11 cellular contexts compared by ENCODE assay signal in genomic region chr11:3866836-3867208, GRCh38. TPM values are rescaled to one million over a fixed set of nuclear protein-coding genes. Genes with fewer than 3 reads are reported as not detected.
DNase-seq lines count a peak whose midpoint lies in the region; ATAC-seq lines count a peak whose summit lies in the region.
"Had no signal": no experiment of that assay in that cellular context is flagged by ENCODE, and none has a peak within 500 bp of the region (broad histone marks: within the 10 kb centered on the region; RNA-seq: fewer than 3 reads in every experiment).

No MANE protein-coding gene starts in this region.

- peak overlapping the region; percentile 84 for H3K27ac Mint-ChIP-seq in activated naive CD4-positive, alpha-beta T cell treated with anti-CD3 and anti-CD28 coated beads, Interleukin-2, amount 50 U/mL, for 24 hours
- peak overlapping the region; percentile 64 for H3K27ac Mint-ChIP-seq in activated T-helper 17 cell treated with anti-CD3 and anti-CD28 coated beads, Interleukin-2, amount 50 U/mL, for 72 hours
- H3K27ac Mint-ChIP-seq in memory B cell: peak overlapping the region; percentile 60

- H3K4me3 Mint-ChIP-seq in activated naive CD4-positive, alpha-beta T cell treated with anti-CD3 and anti-CD28 coated beads, Interleukin-2, amount 50 U/mL, for 24 hours: peak overlapping the region; percentile 69
- H3K4me3 Mint-ChIP-seq in activated T-helper 17 cell treated with anti-CD3 and anti-CD28 coated beads, Interleukin-2, amount 50 U/mL, for 72 hours: peak overlapping the region; percentile 53
- no peak overlapping the region for H3K4me3 Mint-ChIP-seq in memory B cell

- no peak for ATAC-seq in activated T-helper 17 cell treated with anti-CD3 and anti-CD28 coated beads, Interleukin-2, amount 50 U/mL, for 72 hours (replicated peaks)
- no peak for ATAC-seq in memory B cell (ENCODE audit: low read depth)

- H3K36me3 Mint-ChIP-seq in activated naive CD4-positive, alpha-beta T cell treated with anti-CD3 and anti-CD28 coated beads, Interleukin-2, amount 50 U/mL, for 24 hours: peaks cover 4% of the 10 kb centered on the region
- H3K36me3 Mint-ChIP-seq in activated T-helper 17 cell treated with anti-CD3 and anti-CD28 coated beads, Interleukin-2, amount 50 U/mL, for 72 hours (ENCODE audit: low read depth): peaks cover under 1% of the 10 kb centered on the region
- no peaks in the 10 kb centered on the region for H3K36me3 Mint-ChIP-seq in memory B cell

- peaks cover 96% of the 10 kb centered on the region for H3K4me1 Mint-ChIP-seq in activated naive CD4-positive, alpha-beta T cell treated with anti-CD3 and anti-CD28 coated beads, Interleukin-2, amount 50 U/mL, for 24 hours
- H3K4me1 Mint-ChIP-seq in activated T-helper 17 cell treated with anti-CD3 and anti-CD28 coated beads, Interleukin-2, amount 50 U/mL, for 72 hours: peaks cover 56% of the 10 kb centered on the region
- H3K4me1 Mint-ChIP-seq in memory B cell: peaks cover 54% of the 10 kb centered on the region

- H3K27me3 ChIP-seq in thymus (ENCODE audit: control insufficient read depth, insufficient read depth): no peaks in the 10 kb centered on the region

- H3K27ac ChIP-seq in thymus (ENCODE audit: low read depth): peak overlapping the region; percentile 70

- H3K4me3 ChIP-seq in thymus (ENCODE audit: low read length): no peak overlapping the region

- no peaks in the 10 kb centered on the region for H3K9me3 Mint-ChIP-seq in activated naive CD4-positive, alpha-beta T cell treated with anti-CD3 and anti-CD28 coated beads, Interleukin-2, amount 50 U/mL, for 24 hours
- H3K9me3 Mint-ChIP-seq in activated T-helper 17 cell treated with anti-CD3 and anti-CD28 coated beads, Interleukin-2, amount 50 U/mL, for 72 hours: no peaks in the 10 kb centered on the region
- no peaks in the 10 kb centered on the region for H3K9me3 Mint-ChIP-seq in memory B cell

- no peaks in the 10 kb centered on the region for H3K27me3 Mint-ChIP-seq in activated naive CD4-positive, alpha-beta T cell treated with anti-CD3 and anti-CD28 coated beads, Interleukin-2, amount 50 U/mL, for 24 hours
- H3K27me3 Mint-ChIP-seq in activated T-helper 17 cell treated with anti-CD3 and anti-CD28 coated beads, Interleukin-2, amount 50 U/mL, for 72 hours: no peaks in the 10 kb centered on the region
- H3K27me3 Mint-ChIP-seq in memory B cell: no peaks in the 10 kb centered on the region

- peaks cover 37% of the 10 kb centered on the region for H3K4me1 ChIP-seq in thymus (ENCODE audit: control insufficient read depth, insufficient read depth, low read length)

- H3K36me3 ChIP-seq in thymus (ENCODE audit: control insufficient read depth, insufficient read depth): peaks cover 3% of the 10 kb centered on the region

- DNase-seq in activated naive CD4-positive, alpha-beta T cell treated with anti-CD3 and anti-CD28 coated beads, Interleukin-2, amount 50 U/mL, for 16 hours: no peak
- DNase-seq in memory B cell (ENCODE audit: low spot score in 2 of 2) (no peak), DMS 273 (lab: John Stamatoyannopoulos, UW; ENCODE audit: unreplicated experiment) (no peak), NCI-H82 treated with DMSO at 0.1 percent for 48 hours (lab: John Stamatoyannopoulos, UW; ENCODE audit: unreplicated experiment) (no peak), nucleus accumbens (lab: John Stamatoyannopoulos, UW) (no peak)
- DNase-seq: activated CD8-positive, alpha-beta memory T cell treated with anti-CD3 and anti-CD28 coated beads for 24 hours; KG1; NCI-H2081 treated with DMSO at 0.1 percent for 48 hours had no signal

- no peaks in the 10 kb centered on the region for H3K9me3 ChIP-seq in thymus (ENCODE audit: control insufficient read depth)

RNA-seq across cellular contexts. Expression of gene STIM1, which starts 11.4 kb away (rescaled TPM):
- total RNA-seq in activated T-helper 17 cell treated with anti-CD3 and anti-CD28 coated beads, Interleukin-2, amount 50 U/mL, for 72 hours: 10 to 100 TPM; 68.8 to 82.7 TPM
- polyA plus RNA-seq in thymus: 33.0 TPM

RNA-seq across cellular contexts. Expression of gene RHOG, which starts 26.1 kb away (rescaled TPM):
- 100 to 1,000 TPM; 151 to 154 TPM for total RNA-seq in activated T-helper 17 cell treated with anti-CD3 and anti-CD28 coated beads, Interleukin-2, amount 50 U/mL, for 72 hours
- polyA plus RNA-seq in thymus: 77.3 TPM

RNA-seq across cellular contexts. Expression of gene PGAP2, which starts 58.5 kb away (rescaled TPM):
- 10 to 100 TPM; 25.6 to 31.8 TPM for total RNA-seq in activated T-helper 17 cell treated with anti-CD3 and anti-CD28 coated beads, Interleukin-2, amount 50 U/mL, for 72 hours
- polyA plus RNA-seq in thymus: 24.0 TPM
